In genomic region chr2:15949126-15949525, GRCh38 we compare ENCODE assay signal across 1 cellular context.
TF ChIP-seq lines count a peak whose summit lies in the region.

No MANE protein-coding gene starts in this region.

TF ChIP-seq in GM23338, 12 proteins besides CTCF, POLR2A, EP300 and RAD21 (continued from another document):
- TF ChIP-seq ZNF462 (CRISPR knock-in tag; IDR thresholded peaks at IDR 0.05) (no peak), ZNF114 (CRISPR knock-in tag; IDR thresholded peaks at IDR 0.05) (no peak), REST (IDR thresholded peaks at IDR 0.05; ENCODE audit: unreplicated experiment) (no peak), EZH2 (IDR thresholded peaks at IDR 0.05; ENCODE audit: low read depth, unreplicated experiment) (no peak), ZNF331 (CRISPR knock-in tag; IDR thresholded peaks at IDR 0.05; ENCODE audit: low read depth) (no peak), JUNB (IDR thresholded peaks at IDR 0.05; ENCODE audit: unreplicated experiment) (no peak), EZH2phosphoT487 (IDR thresholded peaks at IDR 0.05; ENCODE audit: unreplicated experiment) (no peak), STAT1 (IDR thresholded peaks at IDR 0.05; ENCODE audit: unreplicated experiment) (no peak), ETS1 (IDR thresholded peaks at IDR 0.05) (no peak), NANOG (IDR thresholded peaks at IDR 0.05; ENCODE audit: borderline replicate concordance) (no peak), POLR2AphosphoS5 (IDR thresholded peaks at IDR 0.05; ENCODE audit: low read depth) (no peak)
